13 cellular contexts compared by ENCODE assay signal in genomic region chr5:129063483-129064136, GRCh38. TPM values are rescaled to one million over a fixed set of nuclear protein-coding genes. Genes with fewer than 3 reads are reported as not detected.
DNase-seq lines count a peak whose midpoint lies in the region; ATAC-seq and TF ChIP-seq lines count a peak whose summit lies in the region.
"Had no signal": no experiment of that assay in that cellular context is flagged by ENCODE, and none has a peak within 500 bp of the region (broad histone marks: within the 10 kb centered on the region; RNA-seq: fewer than 3 reads in every experiment).

No MANE protein-coding gene starts in this region.

- no peak overlapping the region for H3K4me3 Mint-ChIP-seq in stimulated activated memory B cell treated with anti-CD40 and anti-IgM and Interleukin-4, amounts not matched to agents 10 μg/mL and 1 μg/mL and 100 μg/mL, for 72 hours
- no peak overlapping the region for H3K4me3 Mint-ChIP-seq in natural killer cell treated with Interleukin-12 subunit alpha and Interleukin-12 subunit beta and Interleukin-15 and Interleukin-18, amount 100 ng/mL, for 72 hours

- TF ChIP-seq CTCF in RWPE2 (IDR thresholded peaks at IDR 0.05; ENCODE audit: poor library complexity, severe bottlenecking) (no peak), fibroblast of pulmonary artery (IDR thresholded peaks at IDR 0.05; ENCODE audit: low read length, missing control alignments) (no peak)

- no peak overlapping the region for H3K27ac Mint-ChIP-seq in stimulated activated memory B cell treated with anti-CD40 and anti-IgM and Interleukin-4, amounts not matched to agents 10 μg/mL and 1 μg/mL and 100 μg/mL, for 72 hours
- no peak overlapping the region for H3K27ac Mint-ChIP-seq in natural killer cell treated with Interleukin-12 subunit alpha and Interleukin-12 subunit beta and Interleukin-15 and Interleukin-18, amount 100 ng/mL, for 72 hours

- no peak overlapping the region for H3K27ac ChIP-seq in RWPE2 (ENCODE audit: poor library complexity, severe bottlenecking)
- H3K27ac ChIP-seq: upper lobe of right lung had no signal

- H3K4me1 Mint-ChIP-seq in stimulated activated memory B cell treated with anti-CD40 and anti-IgM and Interleukin-4, amounts not matched to agents 10 μg/mL and 1 μg/mL and 100 μg/mL, for 72 hours: no peaks in the 10 kb centered on the region
- H3K4me1 Mint-ChIP-seq in natural killer cell treated with Interleukin-12 subunit alpha and Interleukin-12 subunit beta and Interleukin-15 and Interleukin-18, amount 100 ng/mL, for 72 hours (ENCODE audit: low read depth in 2 of 2): no peaks in the 10 kb centered on the region

- no peaks in the 10 kb centered on the region for H3K27me3 Mint-ChIP-seq in stimulated activated memory B cell treated with anti-CD40 and anti-IgM and Interleukin-4, amounts not matched to agents 10 μg/mL and 1 μg/mL and 100 μg/mL, for 72 hours
- H3K27me3 Mint-ChIP-seq in natural killer cell treated with Interleukin-12 subunit alpha and Interleukin-12 subunit beta and Interleukin-15 and Interleukin-18, amount 100 ng/mL, for 72 hours: peaks cover 10 to 34% of the 10 kb centered on the region in 2 donors

- H3K36me3 ChIP-seq in RWPE2 (ENCODE audit: low read depth): no peaks in the 10 kb centered on the region
- H3K36me3 ChIP-seq: HAP-1, upper lobe of right lung had no signal

- DNase-seq in NCI-H2196 (lab: John Stamatoyannopoulos, UW; ENCODE audit: unreplicated experiment) (peak; percentile 4), NCI-H2196 treated with DMSO at 0.1 percent for 48 hours (lab: John Stamatoyannopoulos, UW; ENCODE audit: unreplicated experiment) (no peak), RWPE2 (ENCODE audit: low spot score) (no peak), fibroblast of pulmonary artery (ENCODE audit: low read depth) (peak; percentile 85)
- no peak for DNase-seq in natural killer cell treated with Interleukin-12 subunit alpha and Interleukin-12 subunit beta and Interleukin-15 and Interleukin-18, amount 100 ng/mL, for 72 hours (ENCODE audit: low spot score)
- DNase-seq: DMS79, NCI-H2107, SIG-M5, upper lobe of right lung had no signal

- H3K4me3 ChIP-seq in RWPE2 (ENCODE audit: severe bottlenecking) (no peak overlapping the region), fibroblast of pulmonary artery (replicated peaks; ENCODE audit: low read depth, low read length) (no peak overlapping the region)
- H3K4me3 ChIP-seq: HAP-1, upper lobe of right lung had no signal

- H3K9me3 ChIP-seq in RWPE2 (ENCODE audit: severe bottlenecking): no peaks in the 10 kb centered on the region
- H3K9me3 ChIP-seq: HAP-1, upper lobe of right lung had no signal

- H3K27me3 ChIP-seq in RWPE2 (ENCODE audit: insufficient read depth, poor library complexity, severe bottlenecking): peaks cover 7% of the 10 kb centered on the region
- H3K27me3 ChIP-seq: upper lobe of right lung had no signal

- ATAC-seq in RWPE2 (ENCODE audit: low read depth) (0 out of 3 replicates have a peak, but pooled peaks have one; percentile 40), HG03442 (IDR thresholded peaks at IDR 0.05; ENCODE audit: unreplicated experiment) (no peak), HG02870 (IDR thresholded peaks at IDR 0.05; ENCODE audit: unreplicated experiment) (no peak)
- ATAC-seq in stimulated activated memory B cell treated with anti-CD40 and anti-IgM and Interleukin-4, amounts not matched to agents 10 μg/mL and 1 μg/mL and 100 μg/mL, for 72 hours: peak; percentile 37
- ATAC-seq in natural killer cell treated with Interleukin-12 subunit alpha and Interleukin-12 subunit beta and Interleukin-15 and Interleukin-18, amount 100 ng/mL, for 72 hours: no peak
- ATAC-seq: upper lobe of right lung had no signal

- no peaks in the 10 kb centered on the region for H3K36me3 Mint-ChIP-seq in stimulated activated memory B cell treated with anti-CD40 and anti-IgM and Interleukin-4, amounts not matched to agents 10 μg/mL and 1 μg/mL and 100 μg/mL, for 72 hours
- no peaks in the 10 kb centered on the region for H3K36me3 Mint-ChIP-seq in natural killer cell treated with Interleukin-12 subunit alpha and Interleukin-12 subunit beta and Interleukin-15 and Interleukin-18, amount 100 ng/mL, for 72 hours

- H3K9me3 Mint-ChIP-seq in stimulated activated memory B cell treated with anti-CD40 and anti-IgM and Interleukin-4, amounts not matched to agents 10 μg/mL and 1 μg/mL and 100 μg/mL, for 72 hours: no peaks in the 10 kb centered on the region
- no peaks in the 10 kb centered on the region for H3K9me3 Mint-ChIP-seq in natural killer cell treated with Interleukin-12 subunit alpha and Interleukin-12 subunit beta and Interleukin-15 and Interleukin-18, amount 100 ng/mL, for 72 hours

- no peaks in the 10 kb centered on the region for H3K4me1 ChIP-seq in RWPE2 (ENCODE audit: insufficient read depth, poor library complexity, severe bottlenecking)
- H3K4me1 ChIP-seq: HAP-1, upper lobe of right lung had no signal

RNA-seq across cellular contexts. Expression of gene ISOC1, which starts 30.9 kb away (rescaled TPM):
- 10 to 100 TPM; 26.4 to 38.3 TPM for total RNA-seq in natural killer cell treated with Interleukin-12 subunit alpha and Interleukin-12 subunit beta and Interleukin-15 and Interleukin-18, amount 100 ng/mL, for 72 hours

Comparison
In these comparisons a context has a peak if more than half of its experiments do, and no peak if none do; other contexts are left out.
1. DNase-seq: peak in NCI-H2196 (single experiment) and fibroblast of pulmonary artery (single experiment); none in NCI-H2196 treated with DMSO at 0.1 percent for 48 hours (single experiment), RWPE2 (single experiment) and natural killer cell treated with Interleukin-12 subunit alpha and Interleukin-12 subunit beta and Interleukin-15 and Interleukin-18, amount 100 ng/mL, for 72 hours (single experiment).
2. ATAC-seq: peak in RWPE2 (single experiment) and stimulated activated memory B cell treated with anti-CD40 and anti-IgM and Interleukin-4, amounts not matched to agents 10 μg/mL and 1 μg/mL and 100 μg/mL, for 72 hours (single experiment); none in HG03442 (single experiment), natural killer cell treated with Interleukin-12 subunit alpha and Interleukin-12 subunit beta and Interleukin-15 and Interleukin-18, amount 100 ng/mL, for 72 hours (0 of 2) and HG02870 (single experiment).